8 cellular contexts compared by ENCODE assay signal in genomic region chr12:109428038-109428629, GRCh38. TPM values are rescaled to one million over a fixed set of nuclear protein-coding genes. Genes with fewer than 3 reads are reported as not detected.
A peak's percentile ranks its signal among the peaks of the same experiment; 100 is the strongest.
DNase-seq lines count a peak whose midpoint lies in the region; ATAC-seq, FAIRE-seq and TF ChIP-seq lines count a peak whose summit lies in the region.

No MANE protein-coding gene starts in this region.

- no peak overlapping the region for H3K27ac ChIP-seq in testis

- no peaks in the 10 kb centered on the region for H3K4me1 Mint-ChIP-seq in activated T-helper 17 cell treated with anti-CD3 and anti-CD28 coated beads, Interleukin-2, amount 50 U/mL, for 72 hours

- no peak overlapping the region for H3K4me3 Mint-ChIP-seq in activated T-helper 17 cell treated with anti-CD3 and anti-CD28 coated beads, Interleukin-2, amount 50 U/mL, for 72 hours

- H3K27me3 ChIP-seq in testis: no peaks in the 10 kb centered on the region

- TF ChIP-seq CTCF in LNCAP (IDR thresholded peaks at IDR 0.05) (peak; percentile 98), foreskin fibroblast (IDR thresholded peaks at IDR 0.05; ENCODE audit: low read depth, low read length) (peak; percentile 99), omental fat pad (IDR thresholded peaks at IDR 0.05) (peak in 2 of 3 donors; percentile 67 to 83), testis (IDR thresholded peaks at IDR 0.05) (peak; percentile 54 to 94 (median 79))

- H3K9me3 Mint-ChIP-seq in activated T-helper 17 cell treated with anti-CD3 and anti-CD28 coated beads, Interleukin-2, amount 50 U/mL, for 72 hours: no peaks in the 10 kb centered on the region

- no peaks in the 10 kb centered on the region for H3K4me1 ChIP-seq in testis

- intact Hi-C loops in testis (cut with DNase I; ENCODE audit: low total_unique reads): no loop called here

- peak; percentile 29 for FAIRE-seq in A204.1 (lab: Jason Lieb, UNC)

- TF ChIP-seq POLR2A in testis (IDR thresholded peaks at IDR 0.05): no peak

- no peak overlapping the region for H3K27ac Mint-ChIP-seq in activated T-helper 17 cell treated with anti-CD3 and anti-CD28 coated beads, Interleukin-2, amount 50 U/mL, for 72 hours

- peaks cover 9% of the 10 kb centered on the region for H3K27me3 Mint-ChIP-seq in activated T-helper 17 cell treated with anti-CD3 and anti-CD28 coated beads, Interleukin-2, amount 50 U/mL, for 72 hours

- WGBS in testis, 2 donors: 38 to 48% methylated on average over 8 of the region's 8 CpGs

- no peaks in the 10 kb centered on the region for H3K9me3 ChIP-seq in testis

- ATAC-seq in GM18867 (IDR thresholded peaks at IDR 0.05; ENCODE audit: unreplicated experiment): peak; percentile 62
- peak; percentile 89 for ATAC-seq in activated T-helper 17 cell treated with anti-CD3 and anti-CD28 coated beads, Interleukin-2, amount 50 U/mL, for 72 hours (replicated peaks)
- peak; percentile 72 for ATAC-seq in omental fat pad (ENCODE audit: low FRiP score)

- DNase-seq in RPMI7951 (ENCODE audit: low read depth) (peak; percentile 65), foreskin fibroblast (peak; percentile 72 to 93), omental fat pad (ENCODE audit: low spot score) (peak; percentile 65), testis (peak; percentile 85)

- H3K36me3 Mint-ChIP-seq in activated T-helper 17 cell treated with anti-CD3 and anti-CD28 coated beads, Interleukin-2, amount 50 U/mL, for 72 hours (ENCODE audit: low read depth): no peaks in the 10 kb centered on the region

- no peaks in the 10 kb centered on the region for H3K36me3 ChIP-seq in testis (ENCODE audit: low read depth, missing control alignments)

- H3K4me3 ChIP-seq in foreskin fibroblast (ENCODE audit: low read depth in 1 of 2, low read length in 2 of 2) (no peak overlapping the region), testis (no peak overlapping the region)

RNA-seq across cellular contexts. Expression of gene KCTD10, which starts 49.0 kb away (rescaled TPM):
- total RNA-seq in RPMI7951 (2014; rRNA removed; shearing (Covaris generic)): 28.6 and 37.5 TPM in 2 replicates
- 10 to 100 TPM; 50.8 to 70.6 TPM for total RNA-seq in activated T-helper 17 cell treated with anti-CD3 and anti-CD28 coated beads, Interleukin-2, amount 50 U/mL, for 72 hours
- total RNA-seq in omental fat pad: 10 to 100 TPM; 75.6 to 99.6 (median 81.8) TPM
- total RNA-seq in testis: 10 to 100 TPM; 43.0 to 58.7 TPM
- polyA plus RNA-seq in testis (ENCODE audit: insufficient read depth, low read depth, low replicate concordance): 43.6 TPM

RNA-seq across cellular contexts. Expression of gene UBE3B, which starts 49.3 kb away (rescaled TPM):
- total RNA-seq in RPMI7951 (2014; rRNA removed; shearing (Covaris generic)): 22.6 and 23.3 TPM in 2 replicates
- total RNA-seq in activated T-helper 17 cell treated with anti-CD3 and anti-CD28 coated beads, Interleukin-2, amount 50 U/mL, for 72 hours: 10 to 100 TPM; 36.4 to 42.3 TPM
- 10 to 100 TPM; 36.6 to 82.4 (median 40.1) TPM for total RNA-seq in omental fat pad
- total RNA-seq in testis: 10 to 100 TPM; 65.6 to 66.8 TPM
- polyA plus RNA-seq in testis (ENCODE audit: insufficient read depth, low read depth, low replicate concordance): 38.1 TPM
